21 cellular contexts compared by ENCODE assay signal in the genomic region with DNA sequence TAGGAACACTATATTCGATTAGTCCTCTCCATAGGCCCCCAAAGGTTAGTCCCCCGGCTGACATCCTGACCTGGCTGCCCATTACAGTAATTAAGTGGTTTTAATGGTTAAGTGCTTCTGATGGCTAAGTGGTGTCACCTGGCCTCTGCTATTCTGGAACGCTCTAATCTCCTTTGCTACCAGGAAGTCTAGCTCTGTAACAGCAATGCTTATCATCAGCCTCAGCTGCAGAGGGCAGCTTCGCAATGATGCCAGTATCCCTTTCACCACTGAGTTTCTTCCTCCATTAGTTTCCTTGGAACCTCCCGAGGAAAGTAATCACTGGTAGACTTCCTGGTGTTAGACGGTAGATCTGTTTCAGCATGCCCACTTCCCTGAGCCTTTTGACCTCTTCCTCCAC. TPM values are rescaled to one million over a fixed set of nuclear protein-coding genes. Genes with fewer than 3 reads are reported as not detected.
DNase-seq lines count a peak whose midpoint lies in the region; ATAC-seq and TF ChIP-seq lines count a peak whose summit lies in the region.
"Had no signal": no experiment of that assay in that cellular context is flagged by ENCODE, and none has a peak within 500 bp of the region (broad histone marks: within the 10 kb centered on the region; RNA-seq: fewer than 3 reads in every experiment).

No MANE protein-coding gene starts in this region.

- peak; percentile 61 for ATAC-seq in Right ventricle myocardium inferior
- no peak for ATAC-seq in right cardiac atrium
- no peak for ATAC-seq in PC-3
- ATAC-seq: A549 had no signal

- H3K36me3 ChIP-seq in WERI-Rb-1 (no peaks in the 10 kb centered on the region), neural cell (ENCODE audit: insufficient read depth, low read length) (no peaks in the 10 kb centered on the region), PC-3 (ENCODE audit: low read depth, low read length) (no peaks in the 10 kb centered on the region)
- H3K36me3 ChIP-seq: MG63 had no signal

- no peaks in the 10 kb centered on the region for H3K4me1 ChIP-seq in right cardiac atrium (ENCODE audit: control insufficient read depth, insufficient read depth, low read length)
- H3K4me1 ChIP-seq in PC-3 (ENCODE audit: insufficient read depth, low read length) = no peaks in the 10 kb centered on the region
- H3K4me1 ChIP-seq: A549, Caco-2 had no signal

- no peaks in the 10 kb centered on the region for H3F3A ChIP-seq in neural cell (ENCODE audit: insufficient read depth, low read length, poor library complexity, severe bottlenecking)
- no peaks in the 10 kb centered on the region for H3F3A ChIP-seq in PC-3 (ENCODE audit: low read length, unreplicated experiment)

- 35% methylated on average over 6 of the region's 6 CpGs for WGBS in right cardiac atrium

- H3K9me2 ChIP-seq in neural cell (ENCODE audit: insufficient read depth, low read length) = no peaks in the 10 kb centered on the region
- H3K9me2 ChIP-seq in PC-3 (replicated peaks; ENCODE audit: low read length) = no peaks in the 10 kb centered on the region

- no peak for TF ChIP-seq CTCF in WERI-Rb-1 (IDR thresholded peaks at IDR 0.05; ENCODE audit: low read depth, low read length)
- TF ChIP-seq CTCF in neural cell (IDR thresholded peaks at IDR 0.05; ENCODE audit: poor library complexity, severe bottlenecking) = no peak
- no peak for TF ChIP-seq CTCF in PC-3 (conservative IDR thresholded peaks at IDR 0.05; ENCODE audit: low read depth, low read length)

- H3K9ac ChIP-seq in neural cell (ENCODE audit: low read length) = no peak overlapping the region
- H3K9ac ChIP-seq in PC-3 (ENCODE audit: low read length) = no peak overlapping the region

- BruUV-seq in PC-3 (replicated peaks; lab: Mats Ljungman, UMichigan) = no TSS peak

- H2AFZ ChIP-seq in neural cell (ENCODE audit: low read depth, low read length) (no peak overlapping the region), PC-3 (ENCODE audit: low read length) (no peak overlapping the region)

- intact Hi-C loops in Right ventricle myocardium inferior (cut with DNase I) (no loop called here), right cardiac atrium (cut with DNase I) (no loop called here), PC-3 (cut with micrococcal nuclease) (no loop called here)

- no peak for TF ChIP-seq EP300 in neural cell (conservative IDR thresholded peaks at IDR 0.05; ENCODE audit: poor library complexity, severe bottlenecking)

- H3K9me3 ChIP-seq in right cardiac atrium (ENCODE audit: control insufficient read depth, low read length) (no peaks in the 10 kb centered on the region), WERI-Rb-1 (ENCODE audit: severe bottlenecking) (no peaks in the 10 kb centered on the region), neural cell (ENCODE audit: low read length) (no peaks in the 10 kb centered on the region), PC-3 (ENCODE audit: low read length) (no peaks in the 10 kb centered on the region)
- H3K9me3 ChIP-seq: A549, Caco-2, MG63 had no signal

- H3K4me2 ChIP-seq in neural cell (ENCODE audit: low read length) (no peak overlapping the region), PC-3 (ENCODE audit: low read length) (no peak overlapping the region)
- H3K4me2 ChIP-seq: A549 had no signal

- H4K20me1 ChIP-seq in neural cell (ENCODE audit: insufficient read depth) (no peaks in the 10 kb centered on the region), PC-3 (ENCODE audit: low read length) (no peaks in the 10 kb centered on the region)

- DNase-seq in Right ventricle myocardium inferior (ENCODE audit: missing footprints) (no peak), right cardiac atrium (no peak), NCI-H146 treated with DMSO at 0.1 percent for 48 hours (lab: John Stamatoyannopoulos, UW; ENCODE audit: unreplicated experiment) (peak; percentile 11), WERI-Rb-1 (peak; percentile 75), PC-3 (no peak), globus pallidus (ENCODE audit: low spot score) (no peak), hippocampal formation (lab: John Stamatoyannopoulos, UW) (no peak)
- DNase-seq: Caco-2; CD4-positive, alpha-beta T cell; Kasumi-1; MG63; NCI-H1048; NCI-H1436; NCI-H2029 treated with DMSO at 0.1 percent for 48 hours; NCI-H2171; NCI-H446; NCI-H526 treated with DMSO at 0.1 percent for 48 hours; SHP77 treated with DMSO at 0.1 percent for 48 hours had no signal

- CTCF ChIA-PET in PC-3 (lab: Charles Lee) = no interaction called here

- H3K27ac ChIP-seq in right cardiac atrium (ENCODE audit: low read length) (no peak overlapping the region), WERI-Rb-1 (peak overlapping the region; percentile 44), neural cell (ENCODE audit: low read length) (no peak overlapping the region), PC-3 (ENCODE audit: low read length) (no peak overlapping the region)
- H3K27ac ChIP-seq: A549, HL-60 had no signal

- H3K79me2 ChIP-seq in neural cell (replicated peaks; ENCODE audit: insufficient read depth, low read length) = no peaks in the 10 kb centered on the region
- H3K79me2 ChIP-seq in PC-3 (ENCODE audit: low read length) = no peaks in the 10 kb centered on the region

- no peak for TF ChIP-seq RAD21 in neural cell (conservative IDR thresholded peaks at IDR 0.05)

- no peaks in the 10 kb centered on the region for H3K27me3 ChIP-seq in right cardiac atrium (ENCODE audit: control insufficient read depth, insufficient read depth)
- no peaks in the 10 kb centered on the region for H3K27me3 ChIP-seq in WERI-Rb-1 (ENCODE audit: insufficient read depth, low read depth, severe bottlenecking)
- no peaks in the 10 kb centered on the region for H3K27me3 ChIP-seq in neural cell (ENCODE audit: insufficient read depth, low read depth, low read length)
- H3K27me3 ChIP-seq in PC-3 (ENCODE audit: low read length) = peaks cover 3% of the 10 kb centered on the region
- H3K27me3 ChIP-seq: MG63 had no signal

- POLR2A ChIA-PET in PC-3 (lab: Charles Lee; ENCODE audit: unreplicated experiment) = no interaction called here

- H3K4me3 ChIP-seq in right cardiac atrium (ENCODE audit: low read length) (no peak overlapping the region), WERI-Rb-1 (ENCODE audit: low read depth, low read length) (no peak overlapping the region), neural cell (ENCODE audit: low read length) (no peak overlapping the region), PC-3 (ENCODE audit: low read length) (no peak overlapping the region)
- H3K4me3 ChIP-seq: A549, MG63 had no signal

TF ChIP-seq in neural cell, 6 proteins besides CTCF, POLR2A, EP300 and RAD21:
- TF ChIP-seq TAF1 (IDR thresholded peaks at IDR 0.05; ENCODE audit: low read depth) = no peak
- TF ChIP-seq POLR2AphosphoS5 (IDR thresholded peaks at IDR 0.05) = peak; percentile 47

RNA-seq across cellular contexts. Expression of a gene that starts 8.6 kb away (rescaled TPM):
- total RNA-seq in Right ventricle myocardium inferior = 19.7 TPM
- 10 to 100 TPM; 21.5 to 24.7 (median 21.8) TPM for total RNA-seq in right cardiac atrium
- polyA plus RNA-seq in right cardiac atrium = 11.1 TPM
- 15.2 and 15.8 TPM in 2 replicates for polyA plus RNA-seq in neural cell
- polyA minus RNA-seq in neural cell = 37.0 and 44.5 TPM in 2 replicates
- 23.8 and 34.0 TPM in 2 replicates for total RNA-seq in PC-3 (2014; rRNA removed)

RNA-seq across cellular contexts. Expression of a gene that starts 23.2 kb away (rescaled TPM):
- 10.3 TPM for total RNA-seq in Right ventricle myocardium inferior
- 10 to 100 TPM in 3 of 4 donors, 1 to 10 TPM in 1; 10.0 to 13.6 (median 11.9) TPM for total RNA-seq in right cardiac atrium
- polyA plus RNA-seq in right cardiac atrium = 6.1 TPM
- 51.0 and 58.9 TPM in 2 replicates for polyA plus RNA-seq in neural cell
- 102 and 107 TPM in 2 replicates for polyA minus RNA-seq in neural cell
- 14.5 and 18.7 TPM in 2 replicates for total RNA-seq in PC-3 (2014; rRNA removed)

Comparison
In these comparisons a context has a peak if more than half of its experiments do, and no peak if none do; other contexts are left out.
1. DNase-seq: peak in NCI-H146 treated with DMSO at 0.1 percent for 48 hours (single experiment) and WERI-Rb-1 (single experiment); none in Right ventricle myocardium inferior (single experiment), right cardiac atrium (0 of 3), PC-3 (single experiment), globus pallidus (single experiment) and hippocampal formation (0 of 2).